1 cellular context compared by ENCODE assay signal in genomic region chr19:8005534-8006256, GRCh38.
TF ChIP-seq lines count a peak whose summit lies in the region.

TSS of gene ELAVL1 (minus strand) at chr19:8005641. CDS start at chr19:7991815, 13,826 bp downstream.

TF ChIP-seq in K562, 482 proteins besides CTCF, POLR2A, EP300 and RAD21 (continued from another document and continues in another):
- no peak for TF ChIP-seq ZBTB8A (IDR thresholded peaks at IDR 0.05; ENCODE audit: partially characterized antibody)
- TF ChIP-seq STAT5B (CRISPR knock-in tag; IDR thresholded peaks at IDR 0.05) = no peak
- 0 out of 2 replicates have a peak, but pooled peaks have one; percentile 23 for TF ChIP-seq ZNF76 (CRISPR knock-in tag; IDR thresholded peaks at IDR 0.05; ENCODE audit: borderline replicate concordance)
- TF ChIP-seq TCF7L2 (IDR thresholded peaks at IDR 0.05; ENCODE audit: low read depth, low read length) = no peak
- TF ChIP-seq E2F6 (IDR thresholded peaks at IDR 0.05; ENCODE audit: borderline replicate concordance in 1 of 2, extremely low read depth in 1 of 2, insufficient read depth in 1 of 2, insufficient read length in 1 of 2, low read depth in 1 of 2, low read length in 1 of 2, poor library complexity in 1 of 2, severe bottlenecking in 1 of 2) = peak in 1 of 2 experiments; percentile 45
- TF ChIP-seq HDAC6 (IDR thresholded peaks at IDR 0.05; ENCODE audit: low read depth, low read length) = no peak
- no peak for TF ChIP-seq FOXM1 (IDR thresholded peaks at IDR 0.05; ENCODE audit: low read depth)
- TF ChIP-seq FOXM1 (CRISPR knock-in tag; IDR thresholded peaks at IDR 0.05; ENCODE audit: low read depth) = no peak
- TF ChIP-seq E2F8 (IDR thresholded peaks at IDR 0.05; ENCODE audit: low read depth, partially characterized antibody) = no peak
- TF ChIP-seq HIVEP1 (CRISPR knock-in tag; IDR thresholded peaks at IDR 0.05) = no peak
- TF ChIP-seq SOX6 (IDR thresholded peaks at IDR 0.05) = peak; percentile 14; the same call in 1 of the 2 replicates
- no peak for TF ChIP-seq MYBL2 (IDR thresholded peaks at IDR 0.05; ENCODE audit: low read depth)
- no peak for TF ChIP-seq MYBL2 (CRISPR knock-in tag; IDR thresholded peaks at IDR 0.05; ENCODE audit: borderline replicate concordance)
- TF ChIP-seq ZBTB40 (IDR thresholded peaks at IDR 0.05) = peak; percentile 87
- no peak for TF ChIP-seq ZBTB40 (CRISPR knock-in tag; IDR thresholded peaks at IDR 0.05)
- TF ChIP-seq ZZZ3 (IDR thresholded peaks at IDR 0.05) = no peak
- TF ChIP-seq TEAD1 (CRISPR knock-in tag; IDR thresholded peaks at IDR 0.05) = 0 out of 4 replicates have a peak, but pooled peaks have one; percentile 21 to 27
- no peak for TF ChIP-seq BHLHE40 (IDR thresholded peaks at IDR 0.05; ENCODE audit: low read length)
- TF ChIP-seq DIDO1 (tag; IDR thresholded peaks at IDR 0.05; ENCODE audit: low read depth) = no peak
- TF ChIP-seq ZSCAN29 (IDR thresholded peaks at IDR 0.05) = no peak; the same call in 1 of the 2 replicates
- TF ChIP-seq ZC3H4 (CRISPR knock-in tag; IDR thresholded peaks at IDR 0.05; ENCODE audit: borderline replicate concordance) = no peak; the same call in 1 of the 2 replicates
- TF ChIP-seq ZKSCAN1 (IDR thresholded peaks at IDR 0.05; ENCODE audit: low read depth, low read length) = peak; percentile 97
- no peak for TF ChIP-seq THRAP3 (IDR thresholded peaks at IDR 0.05; ENCODE audit: borderline replicate concordance)
- no peak for TF ChIP-seq ZNF561 (CRISPR knock-in tag; conservative IDR thresholded peaks at IDR 0.05)
- TF ChIP-seq DEAF1 (CRISPR knock-in tag; IDR thresholded peaks at IDR 0.05) = no peak
- no peak for TF ChIP-seq YBX1 (IDR thresholded peaks at IDR 0.05)
- TF ChIP-seq ERF (CRISPR knock-in tag; IDR thresholded peaks at IDR 0.05) = no peak
- TF ChIP-seq GTF3C2 (IDR thresholded peaks at IDR 0.05; ENCODE audit: borderline replicate concordance, extremely low read depth, insufficient read length) = peak; percentile 91
- TF ChIP-seq ZNF184 (CRISPR knock-in tag; IDR thresholded peaks at IDR 0.05) = no peak
- no peak for TF ChIP-seq KLF1 (tag; IDR thresholded peaks at IDR 0.05)
- TF ChIP-seq ZNF707 (CRISPR knock-in tag; conservative IDR thresholded peaks at IDR 0.05) = no peak
